12 cellular contexts compared by ENCODE assay signal in the genomic region with DNA sequence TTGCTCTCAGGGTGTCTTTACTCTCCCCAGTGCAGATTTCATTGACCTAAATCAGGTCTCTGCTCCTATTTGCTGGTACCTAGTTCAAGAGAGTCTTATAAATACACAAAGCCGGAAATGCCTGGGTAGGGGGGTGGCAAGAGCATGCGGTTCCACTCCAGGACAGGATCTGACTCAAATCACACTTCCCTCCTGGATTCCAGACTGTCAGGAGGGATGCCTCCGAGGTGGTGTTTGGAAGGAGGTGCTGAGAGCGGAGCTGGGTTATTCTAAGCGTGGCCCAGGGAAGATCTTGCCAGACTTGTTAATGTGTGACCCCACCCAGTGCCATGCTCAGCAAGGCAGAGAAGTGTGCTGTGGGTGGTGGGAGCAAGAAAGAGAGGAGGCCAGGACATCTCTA. TPM values are rescaled to one million over a fixed set of nuclear protein-coding genes. Genes with fewer than 3 reads are reported as not detected.
DNase-seq lines count a peak whose midpoint lies in the region; ATAC-seq, FAIRE-seq and TF ChIP-seq lines count a peak whose summit lies in the region.
"Had no signal": no experiment of that assay in that cellular context is flagged by ENCODE, and none has a peak within 500 bp of the region (broad histone marks: within the 10 kb centered on the region; RNA-seq: fewer than 3 reads in every experiment).

No MANE protein-coding gene starts in this region.

- no peaks in the 10 kb centered on the region for H3K36me3 ChIP-seq in left lung
- H3K36me3 ChIP-seq: breast epithelium, SJCRH30 had no signal

- intact Hi-C loops in left lung (cut with DNase I): no loop called here

- no peaks in the 10 kb centered on the region for H3K27me3 ChIP-seq in left lung
- H3K27me3 ChIP-seq: breast epithelium, SJCRH30 had no signal

- no peak for TF ChIP-seq RAD21 in A549 (conservative IDR thresholded peaks at IDR 0.05 in 1 of 2, IDR thresholded peaks at IDR 0.05 in 1 of 2)

- H3K4me1 ChIP-seq in A549 (0 out of 3 replicates have a peak, but pooled peaks cover 16% of the 10 kb centered on the region), left lung (no peaks in the 10 kb centered on the region)
- H3K4me1 ChIP-seq: breast epithelium, SJCRH30 had no signal

- H3K4me3 Mint-ChIP-seq in activated T-cell treated with anti-CD3 and anti-CD28 coated beads, Interleukin-2, amount 50 U/mL, for 4 hours: no peak overlapping the region
- H3K4me3 Mint-ChIP-seq: CD14-positive monocyte had no signal

- TF ChIP-seq EP300 in A549 (IDR thresholded peaks at IDR 0.05): no peak

- no peak for DNase-seq in A549 (ENCODE audit: low read depth in 1 of 2, low spot score in 1 of 2)
- DNase-seq in HT1080 (ENCODE audit: low read depth): peak; percentile 86
- peak; percentile 16 to 77 for DNase-seq in dermis microvascular lymphatic vessel endothelial cell (ENCODE audit: low read depth in 2 of 2)
- peak in 1 of 2 donors; percentile 61 for DNase-seq in left lung
- no peak for DNase-seq in activated T-cell treated with anti-CD3 and anti-CD28 coated beads, Interleukin-2, amount 50 U/mL, for 4 hours
- DNase-seq in NCI-H446 treated with DMSO at 0.1 percent for 48 hours (lab: John Stamatoyannopoulos, UW): no peak
- no peak for DNase-seq in NCI-H1436 (lab: John Stamatoyannopoulos, UW)
- DNase-seq in RKO (ENCODE audit: low spot score): no peak

- no peak overlapping the region for H3K4me2 ChIP-seq in A549

- no peak for TF ChIP-seq POLR2A in A549 (IDR thresholded peaks at IDR 0.05; ENCODE audit: low read length)

- TF ChIP-seq CTCF in A549 (IDR thresholded peaks at IDR 0.05) (no peak), left lung (IDR thresholded peaks at IDR 0.05) (no peak)

- 55% methylated on average over 5 of the region's 5 CpGs for WGBS in A549 (ENCODE audit: missing lambda C conversion rate)

- H3K9me3 Mint-ChIP-seq in activated T-cell treated with anti-CD3 and anti-CD28 coated beads, Interleukin-2, amount 50 U/mL, for 4 hours: no peaks in the 10 kb centered on the region

- H3K27ac ChIP-seq in A549 (no peak overlapping the region), left lung (peak overlapping the region; percentile 31 to 79)
- H3K27ac ChIP-seq: breast epithelium, SJCRH30 had no signal

- H3K4me3 ChIP-seq in A549 (no peak overlapping the region), left lung (no peak overlapping the region)
- H3K4me3 ChIP-seq: breast epithelium, SJCRH30 had no signal

- ATAC-seq in A549 (peak; percentile 35 to 50; a peak in 4 of 6 replicates), left lung (peak; percentile 79)
- no peak for ATAC-seq in activated T-cell treated with anti-CD3 and anti-CD28 coated beads, Interleukin-2, amount 50 U/mL, for 4 hours
- ATAC-seq: left lobe of liver had no signal

- no peaks in the 10 kb centered on the region for H3K4me1 Mint-ChIP-seq in activated T-cell treated with anti-CD3 and anti-CD28 coated beads, Interleukin-2, amount 50 U/mL, for 4 hours (ENCODE audit: low read depth)
- H3K4me1 Mint-ChIP-seq: CD14-positive monocyte had no signal

- peaks cover 6% of the 10 kb centered on the region for H3K27me3 Mint-ChIP-seq in activated T-cell treated with anti-CD3 and anti-CD28 coated beads, Interleukin-2, amount 50 U/mL, for 4 hours (ENCODE audit: low read depth)

- POLR2A ChIA-PET in A549 (lab: Yijun Ruan, JAX): no interaction called here

- CTCF ChIA-PET in A549 (lab: Yijun Ruan, JAX): interaction anchor here (0.9 to 2.1 kb wide), 3 partner anchors 10 to 38 kb away, joined by 3 to 11 read pairs (median 4); no protein-coding TSS in a partner anchor

- FAIRE-seq in A549 (lab: Jason Lieb, UNC): no peak

- no peaks in the 10 kb centered on the region for H3K36me3 Mint-ChIP-seq in activated T-cell treated with anti-CD3 and anti-CD28 coated beads, Interleukin-2, amount 50 U/mL, for 4 hours (ENCODE audit: insufficient read depth)
- H3K36me3 Mint-ChIP-seq: CD14-positive monocyte had no signal

- H3K9me3 ChIP-seq in A549 (peaks cover 6% of the 10 kb centered on the region; the same call in 1 of the 3 replicates), left lung (no peaks in the 10 kb centered on the region)
- H3K9me3 ChIP-seq: breast epithelium, SJCRH30 had no signal

TF ChIP-seq in A549, 52 proteins besides CTCF, POLR2A, EP300 and RAD21:
- TF ChIP-seq RCOR1 (IDR thresholded peaks at IDR 0.05; ENCODE audit: low read depth, low read length) (no peak), KDM5A (IDR thresholded peaks at IDR 0.05) (no peak), MAZ (IDR thresholded peaks at IDR 0.05; ENCODE audit: borderline replicate concordance, low read depth, low read length) (no peak), CBX8 (IDR thresholded peaks at IDR 0.05) (no peak), ESRRA (IDR thresholded peaks at IDR 0.05; ENCODE audit: borderline replicate concordance, low read length) (no peak), POLR2AphosphoS2 (conservative IDR thresholded peaks at IDR 0.05; ENCODE audit: low read length) (no peak), FOSL2 (IDR thresholded peaks at IDR 0.05) (no peak), FOSL2 (CRISPR knock-in tag; IDR thresholded peaks at IDR 0.05) (no peak), PHF8 (IDR thresholded peaks at IDR 0.05; ENCODE audit: borderline replicate concordance, low read depth) (no peak), HOXB13 (CRISPR knock-in tag; IDR thresholded peaks at IDR 0.05; ENCODE audit: low read depth) (no peak), EHF (CRISPR knock-in tag; IDR thresholded peaks at IDR 0.05) (no peak), CHD2 (IDR thresholded peaks at IDR 0.05; ENCODE audit: low read length, partially characterized antibody) (no peak), RNF2 (IDR thresholded peaks at IDR 0.05; ENCODE audit: borderline replicate concordance, low read depth) (no peak)
- TF ChIP-seq, protein P1, sequence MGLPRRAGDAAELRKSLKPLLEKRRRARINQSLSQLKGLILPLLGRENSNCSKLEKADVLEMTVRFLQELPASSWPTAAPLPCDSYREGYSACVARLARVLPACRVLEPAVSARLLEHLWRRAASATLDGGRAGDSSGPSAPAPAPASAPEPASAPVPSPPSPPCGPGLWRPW (IDR thresholded peaks at IDR 0.05): no peak
- TF ChIP-seq, protein P2, sequence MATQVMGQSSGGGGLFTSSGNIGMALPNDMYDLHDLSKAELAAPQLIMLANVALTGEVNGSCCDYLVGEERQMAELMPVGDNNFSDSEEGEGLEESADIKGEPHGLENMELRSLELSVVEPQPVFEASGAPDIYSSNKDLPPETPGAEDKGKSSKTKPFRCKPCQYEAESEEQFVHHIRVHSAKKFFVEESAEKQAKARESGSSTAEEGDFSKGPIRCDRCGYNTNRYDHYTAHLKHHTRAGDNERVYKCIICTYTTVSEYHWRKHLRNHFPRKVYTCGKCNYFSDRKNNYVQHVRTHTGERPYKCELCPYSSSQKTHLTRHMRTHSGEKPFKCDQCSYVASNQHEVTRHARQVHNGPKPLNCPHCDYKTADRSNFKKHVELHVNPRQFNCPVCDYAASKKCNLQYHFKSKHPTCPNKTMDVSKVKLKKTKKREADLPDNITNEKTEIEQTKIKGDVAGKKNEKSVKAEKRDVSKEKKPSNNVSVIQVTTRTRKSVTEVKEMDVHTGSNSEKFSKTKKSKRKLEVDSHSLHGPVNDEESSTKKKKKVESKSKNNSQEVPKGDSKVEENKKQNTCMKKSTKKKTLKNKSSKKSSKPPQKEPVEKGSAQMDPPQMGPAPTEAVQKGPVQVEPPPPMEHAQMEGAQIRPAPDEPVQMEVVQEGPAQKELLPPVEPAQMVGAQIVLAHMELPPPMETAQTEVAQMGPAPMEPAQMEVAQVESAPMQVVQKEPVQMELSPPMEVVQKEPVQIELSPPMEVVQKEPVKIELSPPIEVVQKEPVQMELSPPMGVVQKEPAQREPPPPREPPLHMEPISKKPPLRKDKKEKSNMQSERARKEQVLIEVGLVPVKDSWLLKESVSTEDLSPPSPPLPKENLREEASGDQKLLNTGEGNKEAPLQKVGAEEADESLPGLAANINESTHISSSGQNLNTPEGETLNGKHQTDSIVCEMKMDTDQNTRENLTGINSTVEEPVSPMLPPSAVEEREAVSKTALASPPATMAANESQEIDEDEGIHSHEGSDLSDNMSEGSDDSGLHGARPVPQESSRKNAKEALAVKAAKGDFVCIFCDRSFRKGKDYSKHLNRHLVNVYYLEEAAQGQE (IDR thresholded peaks at IDR 0.05): no peak
- TF ChIP-seq, protein P3, sequence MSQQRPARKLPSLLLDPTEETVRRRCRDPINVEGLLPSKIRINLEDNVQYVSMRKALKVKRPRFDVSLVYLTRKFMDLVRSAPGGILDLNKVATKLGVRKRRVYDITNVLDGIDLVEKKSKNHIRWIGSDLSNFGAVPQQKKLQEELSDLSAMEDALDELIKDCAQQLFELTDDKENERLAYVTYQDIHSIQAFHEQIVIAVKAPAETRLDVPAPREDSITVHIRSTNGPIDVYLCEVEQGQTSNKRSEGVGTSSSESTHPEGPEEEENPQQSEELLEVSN (IDR thresholded peaks at IDR 0.05; ENCODE audit: borderline replicate concordance, low read depth): no peak
- TF ChIP-seq, protein P4, sequence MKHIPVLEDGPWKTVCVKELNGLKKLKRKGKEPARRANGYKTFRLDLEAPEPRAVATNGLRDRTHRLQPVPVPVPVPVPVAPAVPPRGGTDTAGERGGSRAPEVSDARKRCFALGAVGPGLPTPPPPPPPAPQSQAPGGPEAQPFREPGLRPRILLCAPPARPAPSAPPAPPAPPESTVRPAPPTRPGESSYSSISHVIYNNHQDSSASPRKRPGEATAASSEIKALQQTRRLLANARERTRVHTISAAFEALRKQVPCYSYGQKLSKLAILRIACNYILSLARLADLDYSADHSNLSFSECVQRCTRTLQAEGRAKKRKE (CRISPR knock-in tag; IDR thresholded peaks at IDR 0.05; ENCODE audit: low read depth): no peak

RNA-seq across cellular contexts. Expression of a gene that starts 49.8 kb away (rescaled TPM):
- polyA plus RNA-seq in A549 (2011; rRNA removed) (0.53 and 0.79 TPM in 2 replicates), A549 (2017; fragmentation: RNase III; extraction: RNeasy Plus Mini Kit Qiagen cat#74134 plus additional on column Dnase treatment) (0.26 to 0.43 TPM (median 0.28 TPM) in 3 replicates)
- 0.53 and 0.80 TPM in 2 replicates for polyA plus RNA-seq in A549 (2012; cell fraction: cytosol; rRNA removed)
- polyA plus RNA-seq in A549 (2012; cell fraction: nucleus; rRNA removed): 0.97 and 1.2 TPM in 2 replicates
- 0.49 and 1.9 TPM in 2 replicates for polyA minus RNA-seq in A549 (2011; rRNA and poly(A)+ RNA removed)
- 0.27 and 0.50 TPM in 2 replicates for total RNA-seq in HT1080 (2014; rRNA removed; shearing (Covaris generic))
- polyA plus RNA-seq in HT1080 (2015; cell fraction: cytosol; rRNA removed): 0.72 and 1.6 TPM in 2 replicates
- 1.5 and 2.8 TPM in 2 replicates for polyA plus RNA-seq in HT1080 (2015; cell fraction: nucleus; rRNA removed)
- total RNA-seq in dermis microvascular lymphatic vessel endothelial cell (under 0.01 TPM in 2 replicates), left lung (10 to 100 TPM; 31.4 to 34.0 TPM)
- 1 to 10 TPM in 2 of 3 donors, under 1 TPM in 1; 0.87 to 2.9 (median 2.1) TPM for total RNA-seq in activated T-cell treated with anti-CD3 and anti-CD28 coated beads, Interleukin-2, amount 50 U/mL, for 4 hours

Comparison
In these comparisons a context has a peak if more than half of its experiments do, and no peak if none do; other contexts are left out.
1. ATAC-seq: peak in A549 (2 of 2) and left lung (single experiment); none in activated T-cell treated with anti-CD3 and anti-CD28 coated beads, Interleukin-2, amount 50 U/mL, for 4 hours (0 of 2).
2. DNase-seq: peak in HT1080 (single experiment) and dermis microvascular lymphatic vessel endothelial cell (2 of 2); none in A549 (0 of 2), activated T-cell treated with anti-CD3 and anti-CD28 coated beads, Interleukin-2, amount 50 U/mL, for 4 hours (single experiment), NCI-H446 treated with DMSO at 0.1 percent for 48 hours (single experiment), NCI-H1436 (single experiment) and RKO (single experiment).
3. H3K27ac ChIP-seq: peak in left lung (2 of 2); none in A549 (0 of 2).
4. RNA of a gene that starts 49.8 kb away (total RNA-seq): 31.4 to 34.0 TPM in left lung; 0.87 to 2.9 TPM in activated T-cell treated with anti-CD3 and anti-CD28 coated beads, Interleukin-2, amount 50 U/mL, for 4 hours, 0.27 to 0.50 TPM in HT1080 and under 0.01 TPM in dermis microvascular lymphatic vessel endothelial cell; every median in the first group is over 4 times any median in the second.